Comparison of ENCODE assay signal across 8 cellular contexts in genomic region chr11:27233654-27234042, GRCh38.
DNase-seq lines count a peak whose midpoint lies in the region; ATAC-seq and TF ChIP-seq lines count a peak whose summit lies in the region.

No MANE protein-coding gene starts in this region.

- no peak overlapping the region for H3K23ac ChIP-seq in mesenchymal stem cell (ENCODE audit: low read length in 2 of 2)

- H2AK5ac ChIP-seq in mesenchymal stem cell (ENCODE audit: low read length, severe bottlenecking) = peak overlapping the region; percentile 43

- no peaks in the 10 kb centered on the region for H3K9me3 Mint-ChIP-seq in activated CD4-positive, alpha-beta memory T cell treated with anti-CD3 and anti-CD28 coated beads, Interleukin-2, amount 10 ng/mL, durations not matched to agents 7 days and 5 days

- H3K27ac Mint-ChIP-seq in activated CD4-positive, alpha-beta memory T cell treated with anti-CD3 and anti-CD28 coated beads, Interleukin-2, amount 10 ng/mL, durations not matched to agents 7 days and 5 days = no peak overlapping the region

- no peak overlapping the region for H3K18ac ChIP-seq in mesenchymal stem cell (ENCODE audit: low read depth in 1 of 2, low read length in 2 of 2)

- no peak overlapping the region for H3K27ac ChIP-seq in mesenchymal stem cell (ENCODE audit: low read length, poor library complexity, severe bottlenecking)

- peak; percentile 30 for DNase-seq in GM12865 (ENCODE audit: low read depth)
- peak; percentile 58 for DNase-seq in MV-4-11 (lab: John Stamatoyannopoulos, UW)
- no peak for DNase-seq in mesenchymal stem cell
- no peak for DNase-seq in activated T-cell treated with anti-CD3 and anti-CD28 coated beads for 4 hours
- no peak for DNase-seq in T-helper 9 cell
- DNase-seq in OCI-M2 (lab: John Stamatoyannopoulos, UW; ENCODE audit: unreplicated experiment) = no peak
- no peak for DNase-seq in activated CD4-positive, alpha-beta memory T cell treated with anti-CD3 and anti-CD28 coated beads, Interleukin-2, amount 10 ng/mL, durations not matched to agents 7 days and 5 days

- no peaks in the 10 kb centered on the region for H3K9me3 ChIP-seq in mesenchymal stem cell (ENCODE audit: control insufficient read depth, low read length)

- H3K9ac ChIP-seq in mesenchymal stem cell (ENCODE audit: low read length) = peak overlapping the region; percentile 84

- H3K4ac ChIP-seq in mesenchymal stem cell (ENCODE audit: low read depth in 1 of 2, low read length in 2 of 2) = no peak overlapping the region

- no peak overlapping the region for H2BK120ac ChIP-seq in mesenchymal stem cell (ENCODE audit: low read depth, low read length)

- no peak overlapping the region for H3K14ac ChIP-seq in mesenchymal stem cell (ENCODE audit: low read length in 2 of 2)

- ATAC-seq in GM21619 (IDR thresholded peaks at IDR 0.05; ENCODE audit: unreplicated experiment) = peak; percentile 2

- H4K8ac ChIP-seq in mesenchymal stem cell (ENCODE audit: low read length) = no peak overlapping the region

- H3K4me1 Mint-ChIP-seq in activated CD4-positive, alpha-beta memory T cell treated with anti-CD3 and anti-CD28 coated beads, Interleukin-2, amount 10 ng/mL, durations not matched to agents 7 days and 5 days = no peaks in the 10 kb centered on the region

- POLR2A ChIA-PET in activated CD4-positive, alpha-beta memory T cell treated with anti-CD3 and anti-CD28 coated beads, Interleukin-2, amount 10 ng/mL, durations not matched to agents 7 days and 5 days (lab: Charles Lee) = no interaction called here

- CTCF ChIA-PET in activated CD4-positive, alpha-beta memory T cell treated with anti-CD3 and anti-CD28 coated beads, Interleukin-2, amount 10 ng/mL, durations not matched to agents 7 days and 5 days (lab: Charles Lee) = interaction anchor here (1.3 kb wide), 1 partner anchor 252 kb away, joined by 4 read pairs; no protein-coding TSS in a partner anchor

- H2AFZ ChIP-seq in mesenchymal stem cell (ENCODE audit: low read depth, low read length) = no peak overlapping the region

- H3K4me3 Mint-ChIP-seq in activated CD4-positive, alpha-beta memory T cell treated with anti-CD3 and anti-CD28 coated beads, Interleukin-2, amount 10 ng/mL, durations not matched to agents 7 days and 5 days = no peak overlapping the region

- H2BK5ac ChIP-seq in mesenchymal stem cell (ENCODE audit: low read depth, low read length, poor library complexity, severe bottlenecking) = no peak overlapping the region

- H2BK12ac ChIP-seq in mesenchymal stem cell (ENCODE audit: low read length in 2 of 2) = no peak overlapping the region

- H3K36me3 Mint-ChIP-seq in activated CD4-positive, alpha-beta memory T cell treated with anti-CD3 and anti-CD28 coated beads, Interleukin-2, amount 10 ng/mL, durations not matched to agents 7 days and 5 days (ENCODE audit: low read depth) = no peaks in the 10 kb centered on the region

- no peaks in the 10 kb centered on the region for H3K79me1 ChIP-seq in mesenchymal stem cell (replicated peaks; ENCODE audit: low read length, poor library complexity, severe bottlenecking)

- peaks cover 5% of the 10 kb centered on the region for H3K4me1 ChIP-seq in mesenchymal stem cell (ENCODE audit: control insufficient read depth, insufficient read depth, low read depth, low read length)

- H3K4me3 ChIP-seq in GM12865 (ENCODE audit: low read depth, low read length) = peak overlapping the region; percentile 17
- peak overlapping the region in 1 of 2 experiments; percentile 72 for H3K4me3 ChIP-seq in mesenchymal stem cell (ENCODE audit: insufficient read depth in 1 of 2, low read depth in 1 of 2, low read length in 2 of 2)

- peaks cover 6% of the 10 kb centered on the region for H3K27me3 Mint-ChIP-seq in activated CD4-positive, alpha-beta memory T cell treated with anti-CD3 and anti-CD28 coated beads, Interleukin-2, amount 10 ng/mL, durations not matched to agents 7 days and 5 days

- no peak overlapping the region for H4K91ac ChIP-seq in mesenchymal stem cell (ENCODE audit: low read length)

- 90% methylated on average over 3 of the region's 3 CpGs for WGBS in mesenchymal stem cell

- H3K4me2 ChIP-seq in mesenchymal stem cell (ENCODE audit: low read length, poor library complexity, severe bottlenecking) = no peak overlapping the region

- H3K27me3 ChIP-seq in mesenchymal stem cell (ENCODE audit: control insufficient read depth in 1 of 2, insufficient read depth in 1 of 2, low read length in 2 of 2) = no peaks in the 10 kb centered on the region

- TF ChIP-seq CTCF in GM12865 (IDR thresholded peaks at IDR 0.05; ENCODE audit: insufficient read depth, low read depth, low read length, missing control alignments) = no peak

- H3K36me3 ChIP-seq in mesenchymal stem cell (ENCODE audit: control insufficient read depth in 1 of 2, insufficient read depth in 2 of 2, low read depth in 1 of 2, low read length in 2 of 2) = no peaks in the 10 kb centered on the region

- no peak overlapping the region for H2BK15ac ChIP-seq in mesenchymal stem cell (ENCODE audit: low read depth, poor library complexity, severe bottlenecking)

Comparison
In these comparisons a context has a peak if more than half of its experiments do, and no peak if none do; other contexts are left out.
1. DNase-seq: peak in GM12865 (single experiment) and MV-4-11 (single experiment); none in mesenchymal stem cell (single experiment), activated T-cell treated with anti-CD3 and anti-CD28 coated beads for 4 hours (single experiment), T-helper 9 cell (single experiment), OCI-M2 (single experiment) and activated CD4-positive, alpha-beta memory T cell treated with anti-CD3 and anti-CD28 coated beads, Interleukin-2, amount 10 ng/mL, durations not matched to agents 7 days and 5 days (single experiment).